1 cellular context compared by ENCODE assay signal in genomic region chr12:49059063-49059384, GRCh38.
TF ChIP-seq lines count a peak whose summit lies in the region.

No MANE protein-coding gene starts in this region.

TF ChIP-seq in HEK293, 187 proteins besides CTCF, POLR2A, EP300 and RAD21 (continued from another document):
- TF ChIP-seq, protein P1, sequence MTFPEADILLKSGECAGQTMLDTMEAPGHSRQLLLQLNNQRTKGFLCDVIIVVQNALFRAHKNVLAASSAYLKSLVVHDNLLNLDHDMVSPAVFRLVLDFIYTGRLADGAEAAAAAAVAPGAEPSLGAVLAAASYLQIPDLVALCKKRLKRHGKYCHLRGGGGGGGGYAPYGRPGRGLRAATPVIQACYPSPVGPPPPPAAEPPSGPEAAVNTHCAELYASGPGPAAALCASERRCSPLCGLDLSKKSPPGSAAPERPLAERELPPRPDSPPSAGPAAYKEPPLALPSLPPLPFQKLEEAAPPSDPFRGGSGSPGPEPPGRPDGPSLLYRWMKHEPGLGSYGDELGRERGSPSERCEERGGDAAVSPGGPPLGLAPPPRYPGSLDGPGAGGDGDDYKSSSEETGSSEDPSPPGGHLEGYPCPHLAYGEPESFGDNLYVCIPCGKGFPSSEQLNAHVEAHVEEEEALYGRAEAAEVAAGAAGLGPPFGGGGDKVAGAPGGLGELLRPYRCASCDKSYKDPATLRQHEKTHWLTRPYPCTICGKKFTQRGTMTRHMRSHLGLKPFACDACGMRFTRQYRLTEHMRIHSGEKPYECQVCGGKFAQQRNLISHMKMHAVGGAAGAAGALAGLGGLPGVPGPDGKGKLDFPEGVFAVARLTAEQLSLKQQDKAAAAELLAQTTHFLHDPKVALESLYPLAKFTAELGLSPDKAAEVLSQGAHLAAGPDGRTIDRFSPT (tag by site-specific recombination; IDR thresholded peaks at IDR 0.05): peak; percentile 34; the same call in 1 of the 2 replicates
- TF ChIP-seq PRDM10 (tag by site-specific recombination; IDR thresholded peaks at IDR 0.05) (peak; percentile 59), IKZF3 (tag by site-specific recombination; IDR thresholded peaks at IDR 0.05) (0 out of 2 replicates have a peak, but pooled peaks have one; percentile 19), ZNF76 (tag by site-specific recombination; IDR thresholded peaks at IDR 0.05; ENCODE audit: borderline replicate concordance, low read depth) (peak; percentile 61)
